Comparison of ENCODE assay signal across 8 cellular contexts in the genomic region with DNA sequence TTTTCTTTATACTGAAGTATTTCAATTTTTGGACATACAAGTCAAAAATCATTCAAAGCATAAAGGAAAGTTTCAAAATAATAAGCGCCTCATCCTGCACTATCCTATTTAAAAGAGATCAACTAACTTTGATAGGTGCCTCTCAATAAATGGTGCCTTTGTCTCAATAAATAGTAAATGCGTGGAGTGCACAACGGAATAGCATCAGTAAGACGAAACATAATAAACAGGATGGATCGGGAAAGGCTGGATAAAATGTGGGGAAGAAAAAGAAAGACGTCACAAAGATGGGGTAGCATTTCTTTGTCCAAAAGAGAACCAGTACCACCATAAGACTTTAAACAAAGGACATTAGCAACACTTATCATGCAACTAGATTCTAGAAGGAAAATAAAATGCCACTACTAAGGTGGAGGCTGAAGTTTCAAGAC. TPM values are rescaled to one million over a fixed set of nuclear protein-coding genes. Genes with fewer than 3 reads are reported as not detected.
A peak's percentile ranks its signal among the peaks of the same experiment; 100 is the strongest.
DNase-seq lines count a peak whose midpoint lies in the region; ATAC-seq and TF ChIP-seq lines count a peak whose summit lies in the region.

No MANE protein-coding gene starts in this region.

- TF ChIP-seq CTCF in HEK293 (tag by site-specific recombination; IDR thresholded peaks at IDR 0.05), result no peak
- TF ChIP-seq CTCF in breast epithelium (IDR thresholded peaks at IDR 0.05), result no peak

- no peaks in the 10 kb centered on the region for H3K9me3 ChIP-seq in HEK293 (ENCODE audit: control insufficient read depth, insufficient read depth, low read depth, low read length)
- H3K9me3 ChIP-seq in breast epithelium, result no peaks in the 10 kb centered on the region
- no peaks in the 10 kb centered on the region for H3K9me3 ChIP-seq in mucosa of rectum (ENCODE audit: control insufficient read depth in 2 of 2, low read length in 2 of 2)

- no peak overlapping the region for H3K27ac ChIP-seq in ACC112 (ENCODE audit: low read depth, low read length)
- H3K27ac ChIP-seq in HEK293 (ENCODE audit: extremely low read depth, low read depth, low read length), result no peak overlapping the region; the same call in 1 of the 2 replicates
- peak overlapping the region; percentile 80 to 96 for H3K27ac ChIP-seq in breast epithelium
- H3K27ac ChIP-seq in mucosa of rectum (ENCODE audit: low read depth in 2 of 2, low read length in 2 of 2), result peak overlapping the region; percentile 63 to 65

- H3K36me3 ChIP-seq in ACC112 (ENCODE audit: insufficient read depth, low read length) (no peaks in the 10 kb centered on the region), HEK293 (ENCODE audit: control insufficient read depth in 2 of 2, insufficient read depth in 1 of 2, low read length in 2 of 2) (no peaks in the 10 kb centered on the region), breast epithelium (no peaks in the 10 kb centered on the region), mucosa of rectum (ENCODE audit: control insufficient read depth in 2 of 2, insufficient read depth in 2 of 2, low read length in 2 of 2) (no peaks in the 10 kb centered on the region)

- peak; percentile 5 for TF ChIP-seq POLR2A in breast epithelium (IDR thresholded peaks at IDR 0.05)

- no peak for DNase-seq in breast epithelium (ENCODE audit: low spot score in 2 of 2)
- no peak for DNase-seq in amniotic stem cell (lab: John Stamatoyannopoulos, UW)
- DNase-seq in SW 1271 (lab: John Stamatoyannopoulos, UW), result no peak
- DNase-seq in D341Med (ENCODE audit: low spot score), result no peak

- ATAC-seq in GM21529 (IDR thresholded peaks at IDR 0.05; ENCODE audit: unreplicated experiment), result no peak

- CTCF ChIA-PET in HEK293 (lab: Yijun Ruan, JAX), result no interaction called here

- POLR2A ChIA-PET in HEK293 (lab: Yijun Ruan, JAX), result interaction anchor here (1.3 kb wide), 1 partner anchor 29 kb away, joined by 3 read pairs; no protein-coding TSS in a partner anchor

- H3K79me2 ChIP-seq in ACC112 (ENCODE audit: control insufficient read depth, insufficient read depth, low read length, unreplicated experiment), result no peaks in the 10 kb centered on the region

- H3K27me3 ChIP-seq in ACC112 (ENCODE audit: insufficient read depth, low read length) (peaks cover 22% of the 10 kb centered on the region), breast epithelium (no peaks in the 10 kb centered on the region), mucosa of rectum (ENCODE audit: control insufficient read depth in 2 of 2, insufficient read depth in 2 of 2, low read length in 2 of 2) (peaks cover 0 to 2% of the 10 kb centered on the region in 2 donors)

- peaks cover 11% of the 10 kb centered on the region for H3K4me1 ChIP-seq in ACC112 (ENCODE audit: control insufficient read depth, insufficient read depth, low read length, unreplicated experiment)
- H3K4me1 ChIP-seq in HEK293 (ENCODE audit: control insufficient read depth, insufficient read depth, low read length), result peaks cover 4% of the 10 kb centered on the region; the same call in 1 of the 2 replicates
- H3K4me1 ChIP-seq in breast epithelium, result peaks cover 4 to 7% of the 10 kb centered on the region in 2 donors
- peaks cover 11 to 12% of the 10 kb centered on the region in 2 donors for H3K4me1 ChIP-seq in mucosa of rectum (ENCODE audit: control insufficient read depth in 2 of 2, insufficient read depth in 2 of 2, low read length in 2 of 2)

- intact Hi-C loops in breast epithelium (cut with DNase I; ENCODE audit: low total_unique reads), result no loop called here

- H2AFZ ChIP-seq in ACC112 (ENCODE audit: low read length, unreplicated experiment), result peak overlapping the region; percentile 15

- H3K9ac ChIP-seq in mucosa of rectum (ENCODE audit: low read depth in 1 of 2, low read length in 2 of 2), result peak overlapping the region; percentile 11 to 52

- H3K4me3 ChIP-seq in ACC112 (ENCODE audit: low read depth, low read length) (peak overlapping the region; percentile 81), HEK293 (ENCODE audit: low read depth, low read length) (peak overlapping the region; percentile 88), breast epithelium (peak overlapping the region; percentile 74 to 96 (median 80)), mucosa of rectum (ENCODE audit: low read length in 2 of 2) (peak overlapping the region; percentile 64 to 68)

TF ChIP-seq in HEK293, 187 proteins besides CTCF, POLR2A, EP300 and RAD21:
- no peak for TF ChIP-seq ZNF548 (tag by site-specific recombination; IDR thresholded peaks at IDR 0.05)
- no peak for TF ChIP-seq ZNF544 (tag by site-specific recombination; IDR thresholded peaks at IDR 0.05)
- 0 out of 2 replicates have a peak, but pooled peaks have one; percentile 8 for TF ChIP-seq ZNF664 (tag by site-specific recombination; IDR thresholded peaks at IDR 0.05)
- TF ChIP-seq ZIC2 (tag by site-specific recombination; IDR thresholded peaks at IDR 0.05), result 0 out of 2 replicates have a peak, but pooled peaks have one; percentile 51
- 0 out of 2 replicates have a peak, but pooled peaks have one; percentile 43 for TF ChIP-seq ZEB2 (tag by site-specific recombination; IDR thresholded peaks at IDR 0.05)
- no peak for TF ChIP-seq TRIM28 (IDR thresholded peaks at IDR 0.05; ENCODE audit: borderline replicate concordance, low read length)
- TF ChIP-seq, protein P1, sequence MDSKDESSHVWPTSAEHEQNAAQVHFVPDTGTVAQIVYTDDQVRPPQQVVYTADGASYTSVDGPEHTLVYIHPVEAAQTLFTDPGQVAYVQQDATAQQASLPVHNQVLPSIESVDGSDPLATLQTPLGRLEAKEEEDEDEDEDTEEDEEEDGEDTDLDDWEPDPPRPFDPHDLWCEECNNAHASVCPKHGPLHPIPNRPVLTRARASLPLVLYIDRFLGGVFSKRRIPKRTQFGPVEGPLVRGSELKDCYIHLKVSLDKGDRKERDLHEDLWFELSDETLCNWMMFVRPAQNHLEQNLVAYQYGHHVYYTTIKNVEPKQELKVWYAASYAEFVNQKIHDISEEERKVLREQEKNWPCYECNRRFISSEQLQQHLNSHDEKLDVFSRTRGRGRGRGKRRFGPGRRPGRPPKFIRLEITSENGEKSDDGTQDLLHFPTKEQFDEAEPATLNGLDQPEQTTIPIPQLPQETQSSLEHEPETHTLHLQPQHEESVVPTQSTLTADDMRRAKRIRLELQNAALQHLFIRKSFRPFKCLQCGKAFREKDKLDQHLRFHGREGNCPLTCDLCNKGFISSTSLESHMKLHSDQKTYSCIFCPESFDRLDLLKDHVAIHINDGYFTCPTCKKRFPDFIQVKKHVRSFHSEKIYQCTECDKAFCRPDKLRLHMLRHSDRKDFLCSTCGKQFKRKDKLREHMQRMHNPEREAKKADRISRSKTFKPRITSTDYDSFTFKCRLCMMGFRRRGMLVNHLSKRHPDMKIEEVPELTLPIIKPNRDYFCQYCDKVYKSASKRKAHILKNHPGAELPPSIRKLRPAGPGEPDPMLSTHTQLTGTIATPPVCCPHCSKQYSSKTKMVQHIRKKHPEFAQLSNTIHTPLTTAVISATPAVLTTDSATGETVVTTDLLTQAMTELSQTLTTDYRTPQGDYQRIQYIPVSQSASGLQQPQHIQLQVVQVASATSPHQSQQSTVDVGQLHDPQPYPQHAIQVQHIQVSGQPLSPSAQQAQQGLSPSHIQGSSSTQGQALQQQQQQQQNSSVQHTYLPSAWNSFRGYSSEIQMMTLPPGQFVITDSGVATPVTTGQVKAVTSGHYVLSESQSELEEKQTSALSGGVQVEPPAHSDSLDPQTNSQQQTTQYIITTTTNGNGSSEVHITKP (tag by site-specific recombination; IDR thresholded peaks at IDR 0.05), result 0 out of 2 replicates have a peak, but pooled peaks have one; percentile 54
- TF ChIP-seq ZNF2 (tag by site-specific recombination; IDR thresholded peaks at IDR 0.05), result no peak
- no peak for TF ChIP-seq ZNF184 (tag by site-specific recombination; IDR thresholded peaks at IDR 0.05)
- no peak for TF ChIP-seq ZSCAN16 (tag by site-specific recombination; IDR thresholded peaks at IDR 0.05)
- TF ChIP-seq OVOL3 (tag by site-specific recombination; IDR thresholded peaks at IDR 0.05), result no peak
- 0 out of 2 replicates have a peak, but pooled peaks have one; percentile 28 for TF ChIP-seq ZNF366 (tag by site-specific recombination; conservative IDR thresholded peaks at IDR 0.05)
- TF ChIP-seq ZNF501 (tag by site-specific recombination; IDR thresholded peaks at IDR 0.05), result peak; percentile 42; the same call in 1 of the 2 replicates
- TF ChIP-seq, protein P2, sequence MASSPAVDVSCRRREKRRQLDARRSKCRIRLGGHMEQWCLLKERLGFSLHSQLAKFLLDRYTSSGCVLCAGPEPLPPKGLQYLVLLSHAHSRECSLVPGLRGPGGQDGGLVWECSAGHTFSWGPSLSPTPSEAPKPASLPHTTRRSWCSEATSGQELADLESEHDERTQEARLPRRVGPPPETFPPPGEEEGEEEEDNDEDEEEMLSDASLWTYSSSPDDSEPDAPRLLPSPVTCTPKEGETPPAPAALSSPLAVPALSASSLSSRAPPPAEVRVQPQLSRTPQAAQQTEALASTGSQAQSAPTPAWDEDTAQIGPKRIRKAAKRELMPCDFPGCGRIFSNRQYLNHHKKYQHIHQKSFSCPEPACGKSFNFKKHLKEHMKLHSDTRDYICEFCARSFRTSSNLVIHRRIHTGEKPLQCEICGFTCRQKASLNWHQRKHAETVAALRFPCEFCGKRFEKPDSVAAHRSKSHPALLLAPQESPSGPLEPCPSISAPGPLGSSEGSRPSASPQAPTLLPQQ (tag by site-specific recombination; IDR thresholded peaks at IDR 0.05), result peak; percentile 14; the same call in 1 of the 2 replicates
- peak; percentile 25; the same call in 1 of the 2 replicates for TF ChIP-seq YY2 (tag by site-specific recombination; IDR thresholded peaks at IDR 0.05)

RNA-seq across cellular contexts. Expression of a gene that starts 0.6 kb away (rescaled TPM):
- 100 to 1,000 TPM in 1 of 3 donors, 10 to 100 TPM in 2; 34.7 to 252 (median 64.1) TPM for total RNA-seq in breast epithelium

Comparison
In these comparisons a context has a peak if more than half of its experiments do, and no peak if none do; other contexts are left out.
1. H3K27ac ChIP-seq: peak in breast epithelium (2 of 2) and mucosa of rectum (2 of 2); none in ACC112 (single experiment) and HEK293 (single experiment).
2. Peak in every context shown above with its lines, with median percentiles within 50 percentile points of each other: H3K4me3 ChIP-seq.